ENCODE assay signal across 9 cellular contexts in the genomic region with DNA sequence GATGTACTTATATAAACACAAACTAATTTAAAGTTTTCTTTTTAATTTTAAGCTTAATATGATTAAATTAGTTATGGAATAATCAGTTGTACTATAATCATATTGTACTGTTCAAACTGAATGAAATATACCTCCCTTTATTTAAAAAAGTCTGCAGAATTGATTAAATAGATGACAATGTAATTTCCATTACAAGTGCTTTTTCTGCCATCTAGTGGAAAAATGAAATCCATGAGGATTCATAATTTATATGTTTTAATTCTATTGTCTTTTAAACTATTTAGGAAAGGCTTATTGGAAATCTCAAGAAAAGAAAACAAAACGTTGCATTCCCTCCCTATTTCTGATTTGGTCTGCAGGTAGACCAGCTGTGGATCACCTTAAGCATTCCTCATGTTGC. TPM values are rescaled to one million over a fixed set of nuclear protein-coding genes. Genes with fewer than 3 reads are reported as not detected.
A peak's percentile ranks its signal among the peaks of the same experiment; 100 is the strongest.
DNase-seq lines count a peak whose midpoint lies in the region; ATAC-seq and TF ChIP-seq lines count a peak whose summit lies in the region.
"Had no signal": no experiment of that assay in that cellular context is flagged by ENCODE, and none has a peak within 500 bp of the region (broad histone marks: within the 10 kb centered on the region; RNA-seq: fewer than 3 reads in every experiment).

No MANE protein-coding gene starts in this region.

- intact Hi-C loops in dorsolateral prefrontal cortex (cut with DNase I) = no loop called here

- no peak overlapping the region for H3K27ac ChIP-seq in dorsolateral prefrontal cortex

- DNase-seq in DMS79 treated with DMSO at 0.1 percent for 48 hours (lab: John Stamatoyannopoulos, UW) (peak; percentile 14), DMS79 (lab: John Stamatoyannopoulos, UW) (no peak), NCI-H748 treated with DMSO at 0.1 percent for 48 hours (lab: John Stamatoyannopoulos, UW) (peak; percentile 8), dorsolateral prefrontal cortex (no peak), pons (ENCODE audit: low spot score) (peak; percentile 3), HCEC 1CT (no peak)
- DNase-seq: NCI-H187 had no signal

- ATAC-seq in HG03521 (IDR thresholded peaks at IDR 0.05; ENCODE audit: unreplicated experiment) (no peak), GM18861 (IDR thresholded peaks at IDR 0.05; ENCODE audit: unreplicated experiment) (no peak)

- peak in 55 of 56 donors; percentile 24 to 77 (median 51) for TF ChIP-seq CTCF in dorsolateral prefrontal cortex (IDR thresholded peaks at IDR 0.05 in 54 of 56, conservative IDR thresholded peaks at IDR 0.05 in 2 of 56; ENCODE audit: low read depth in 1 of 56, partially characterized antibody in 56 of 56)

- H3K27me3 ChIP-seq in dorsolateral prefrontal cortex = peaks cover 0 to 6% (median 0%) of the 10 kb centered on the region in 45 donors

- no peak overlapping the region for H3K4me3 ChIP-seq in dorsolateral prefrontal cortex

RNA-seq across cellular contexts. Expression of a gene that starts 30.8 kb away (rescaled TPM):
- total RNA-seq in dorsolateral prefrontal cortex = 10 to 100 TPM in 115 of 120 experiments, 1 to 10 TPM in 5; 6.7 to 29.0 (median 16.5) TPM

RNA-seq across cellular contexts. Expression of a gene that starts 31.1 kb away (rescaled TPM):
- total RNA-seq in dorsolateral prefrontal cortex = 1 to 10 TPM in 109 of 120 experiments, under 1 TPM in 11; 0.38 to 4.4 (median 1.7) TPM

Comparison
In these comparisons a context has a peak if more than half of its experiments do, and no peak if none do; other contexts are left out.
1. DNase-seq: peak in DMS79 treated with DMSO at 0.1 percent for 48 hours (single experiment), NCI-H748 treated with DMSO at 0.1 percent for 48 hours (single experiment) and pons (single experiment); none in DMS79 (single experiment), dorsolateral prefrontal cortex (0 of 10) and HCEC 1CT (single experiment).